ENCODE assay signal across 1 cellular context in genomic region chr5:171387970-171388815, GRCh38.
TF ChIP-seq lines count a peak whose summit lies in the region.

No MANE protein-coding gene starts in this region.

TF ChIP-seq in K562, 482 proteins besides CTCF, POLR2A, EP300 and RAD21 (continued from another document and continues in another):
- TF ChIP-seq SIX5 (IDR thresholded peaks at IDR 0.05; ENCODE audit: borderline replicate concordance in 1 of 2, insufficient read depth in 1 of 2, low read depth in 1 of 2, low read length in 2 of 2) (no peak), PRPF4 (IDR thresholded peaks at IDR 0.05; ENCODE audit: insufficient read depth, low read depth, low read length, poor library complexity, severe bottlenecking) (peak; percentile 98), ZFP91 (CRISPR knock-in tag; IDR thresholded peaks at IDR 0.05) (no peak), SIN3A (IDR thresholded peaks at IDR 0.05; ENCODE audit: borderline replicate concordance in 2 of 2, control insufficient read depth in 1 of 2, low read depth in 2 of 2, low read length in 2 of 2) (peak; percentile 94 to 99), ZBTB17 (CRISPR knock-in tag; IDR thresholded peaks at IDR 0.05) (0 out of 2 replicates have a peak, but pooled peaks have one; percentile 35), BMI1 (IDR thresholded peaks at IDR 0.05; ENCODE audit: low read length) (no peak), E2F3 (CRISPR knock-in tag; IDR thresholded peaks at IDR 0.05) (no peak), ZNF224 (CRISPR knock-in tag; IDR thresholded peaks at IDR 0.05) (no peak), SRSF3 (IDR thresholded peaks at IDR 0.05; ENCODE audit: insufficient read depth, low read length) (no peak), ARID2 (IDR thresholded peaks at IDR 0.05) (no peak), YBX1 (IDR thresholded peaks at IDR 0.05) (no peak), CSDE1 (IDR thresholded peaks at IDR 0.05) (no peak), RBM14 (IDR thresholded peaks at IDR 0.05; ENCODE audit: borderline replicate concordance, insufficient read depth, low read depth, low read length) (0 out of 2 replicates have a peak, but pooled peaks have one; percentile 59), ZBTB5 (IDR thresholded peaks at IDR 0.05) (no peak), EP400 (IDR thresholded peaks at IDR 0.05) (peak; percentile 95), DACH1 (IDR thresholded peaks at IDR 0.05; ENCODE audit: partially characterized antibody) (no peak), ZNF699 (CRISPR knock-in tag; IDR thresholded peaks at IDR 0.05; ENCODE audit: insufficient replicate concordance) (no peak), HMGN3 (IDR thresholded peaks at IDR 0.05; ENCODE audit: borderline replicate concordance, extremely low read depth, insufficient read length, low read depth, low read length) (no peak), MEF2D (tag; conservative IDR thresholded peaks at IDR 0.05; ENCODE audit: low read depth) (no peak), ZNF121 (CRISPR knock-in tag; conservative IDR thresholded peaks at IDR 0.05) (no peak), SMARCE1 (IDR thresholded peaks at IDR 0.05) (no peak), SAFB2 (IDR thresholded peaks at IDR 0.05; ENCODE audit: borderline replicate concordance, low read depth, low read length, severe bottlenecking) (no peak), ZNF280A (IDR thresholded peaks at IDR 0.05; ENCODE audit: low read depth, partially characterized antibody) (no peak), ZC3H8 (IDR thresholded peaks at IDR 0.05) (no peak), NBN (IDR thresholded peaks at IDR 0.05; ENCODE audit: low read depth) (0 out of 2 replicates have a peak, but pooled peaks have one; percentile 18), U2AF2 (optimal IDR thresholded peaks at IDR 0.05; ENCODE audit: low read depth, low read length) (no peak), ZNF175 (CRISPR knock-in tag; IDR thresholded peaks at IDR 0.05; ENCODE audit: low read depth) (0 out of 2 replicates have a peak, but pooled peaks have one; percentile 17), DDX20 (tag; IDR thresholded peaks at IDR 0.05; ENCODE audit: low read depth) (no peak), SMAD4 (CRISPR knock-in tag; conservative IDR thresholded peaks at IDR 0.05) (no peak), PHF8 (IDR thresholded peaks at IDR 0.05; ENCODE audit: borderline replicate concordance, low read length) (peak; percentile 27), BRF2 (IDR thresholded peaks at IDR 0.05; ENCODE audit: borderline replicate concordance, insufficient read depth, insufficient read length) (no peak), TCF7L2 (IDR thresholded peaks at IDR 0.05; ENCODE audit: low read depth, low read length) (no peak), PPARD (CRISPR knock-in tag; IDR thresholded peaks at IDR 0.05) (no peak), HNRNPL (IDR thresholded peaks at IDR 0.05; ENCODE audit: low read depth, low read length) (no peak), GTF2E2 (tag; IDR thresholded peaks at IDR 0.05) (peak; percentile 65), KAT8 (IDR thresholded peaks at IDR 0.05; ENCODE audit: low read depth) (no peak), SREBF1 (IDR thresholded peaks at IDR 0.05; ENCODE audit: borderline replicate concordance, low read depth, low read length) (no peak), NEUROD1 (IDR thresholded peaks at IDR 0.05; ENCODE audit: borderline replicate concordance, low read depth, low read length, partially characterized antibody) (peak; percentile 19)
- TF ChIP-seq, protein P1, sequence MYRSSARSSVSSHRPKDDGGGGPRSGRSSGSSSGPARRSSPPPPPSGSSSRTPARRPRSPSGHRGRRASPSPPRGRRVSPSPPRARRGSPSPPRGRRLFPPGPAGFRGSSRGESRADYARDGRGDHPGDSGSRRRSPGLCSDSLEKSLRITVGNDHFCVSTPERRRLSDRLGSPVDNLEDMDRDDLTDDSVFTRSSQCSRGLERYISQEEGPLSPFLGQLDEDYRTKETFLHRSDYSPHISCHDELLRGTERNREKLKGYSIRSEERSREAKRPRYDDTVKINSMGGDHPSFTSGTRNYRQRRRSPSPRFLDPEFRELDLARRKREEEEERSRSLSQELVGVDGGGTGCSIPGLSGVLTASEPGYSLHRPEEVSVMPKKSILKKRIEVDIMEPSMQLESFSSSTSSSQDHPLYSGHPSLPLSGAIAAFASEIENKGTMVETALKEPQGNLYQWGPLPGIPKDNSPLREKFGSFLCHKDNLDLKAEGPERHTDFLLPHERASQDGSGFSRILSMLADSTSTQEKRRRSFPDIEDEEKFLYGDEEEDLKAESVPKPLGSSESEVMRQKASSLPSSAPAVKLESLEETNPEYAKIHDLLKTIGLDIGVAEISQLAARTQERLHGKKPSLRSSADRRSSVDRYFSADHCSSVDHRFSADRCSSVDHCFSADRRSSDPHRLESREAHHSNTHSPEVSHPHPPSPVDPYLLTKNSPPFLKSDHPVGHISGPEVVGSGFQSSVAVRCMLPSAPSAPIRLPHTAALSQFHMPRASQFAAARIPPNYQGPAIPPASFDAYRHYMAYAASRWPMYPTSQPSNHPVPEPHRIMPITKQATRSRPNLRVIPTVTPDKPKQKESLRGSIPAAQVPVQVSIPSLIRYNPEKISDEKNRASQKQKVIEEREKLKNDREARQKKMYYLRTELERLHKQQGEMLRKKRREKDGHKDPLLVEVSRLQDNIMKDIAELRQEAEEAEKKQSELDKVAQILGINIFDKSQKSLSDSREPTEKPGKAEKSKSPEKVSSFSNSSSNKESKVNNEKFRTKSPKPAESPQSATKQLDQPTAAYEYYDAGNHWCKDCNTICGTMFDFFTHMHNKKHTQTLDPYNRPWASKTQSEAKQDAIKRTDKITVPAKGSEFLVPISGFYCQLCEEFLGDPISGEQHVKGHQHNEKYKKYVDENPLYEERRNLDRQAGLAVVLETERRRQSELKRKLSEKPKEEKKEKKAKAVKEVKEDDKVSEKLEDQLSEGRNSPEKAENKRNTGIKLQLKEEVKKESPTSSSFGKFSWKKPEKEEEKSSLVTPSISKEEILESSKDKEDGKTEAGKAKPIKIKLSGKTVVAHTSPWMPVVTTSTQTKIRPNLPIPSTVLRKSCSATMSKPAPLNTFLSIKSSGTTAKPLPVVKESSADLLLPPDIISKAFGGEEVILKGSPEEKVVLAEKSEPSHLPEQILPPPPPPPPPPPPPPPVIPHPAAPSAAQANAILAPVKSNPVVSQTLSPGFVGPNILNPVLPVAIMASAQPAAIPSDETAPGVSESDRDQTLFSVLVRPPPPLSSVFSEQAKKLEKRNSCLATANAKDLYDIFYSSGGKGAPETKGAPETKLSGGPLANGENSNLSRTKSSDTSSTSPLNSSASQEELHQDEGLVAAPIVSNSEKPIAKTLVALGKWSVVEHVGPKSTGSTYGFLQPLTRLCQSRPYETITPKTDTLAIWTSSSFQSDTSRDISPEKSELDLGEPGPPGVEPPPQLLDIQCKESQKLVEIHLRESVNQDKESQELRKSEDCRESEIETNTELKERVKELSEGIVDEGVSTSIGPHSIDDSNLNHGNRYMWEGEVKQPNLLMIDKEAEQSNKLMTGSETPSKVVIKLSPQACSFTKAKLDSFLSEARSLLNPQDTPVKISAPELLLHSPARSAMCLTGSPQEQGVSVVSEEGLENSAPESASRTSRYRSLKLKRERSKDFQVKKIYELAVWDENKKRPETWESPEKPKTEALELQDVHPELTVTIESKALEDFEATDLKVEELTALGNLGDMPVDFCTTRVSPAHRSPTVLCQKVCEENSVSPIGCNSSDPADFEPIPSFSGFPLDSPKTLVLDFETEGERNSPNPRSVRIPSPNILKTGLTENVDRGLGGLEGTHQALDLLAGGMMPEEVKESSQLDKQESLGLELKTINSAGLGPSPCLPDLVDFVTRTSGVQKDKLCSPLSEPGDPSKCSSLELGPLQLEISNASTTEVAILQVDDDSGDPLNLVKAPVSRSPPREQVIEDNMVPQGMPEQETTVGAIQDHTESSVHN (IDR thresholded peaks at IDR 0.05; ENCODE audit: borderline replicate concordance in 1 of 2, low read depth in 1 of 2), result no peak
- TF ChIP-seq, protein P2, sequence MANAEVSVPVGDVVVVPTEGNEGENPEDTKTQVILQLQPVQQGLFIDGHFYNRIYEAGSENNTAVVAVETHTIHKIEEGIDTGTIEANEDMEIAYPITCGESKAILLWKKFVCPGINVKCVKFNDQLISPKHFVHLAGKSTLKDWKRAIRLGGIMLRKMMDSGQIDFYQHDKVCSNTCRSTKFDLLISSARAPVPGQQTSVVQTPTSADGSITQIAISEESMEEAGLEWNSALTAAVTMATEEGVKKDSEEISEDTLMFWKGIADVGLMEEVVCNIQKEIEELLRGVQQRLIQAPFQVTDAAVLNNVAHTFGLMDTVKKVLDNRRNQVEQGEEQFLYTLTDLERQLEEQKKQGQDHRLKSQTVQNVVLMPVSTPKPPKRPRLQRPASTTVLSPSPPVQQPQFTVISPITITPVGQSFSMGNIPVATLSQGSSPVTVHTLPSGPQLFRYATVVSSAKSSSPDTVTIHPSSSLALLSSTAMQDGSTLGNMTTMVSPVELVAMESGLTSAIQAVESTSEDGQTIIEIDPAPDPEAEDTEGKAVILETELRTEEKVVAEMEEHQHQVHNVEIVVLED (CRISPR knock-in tag; IDR thresholded peaks at IDR 0.05), result 0 out of 2 replicates have a peak, but pooled peaks have one; percentile 23
- TF ChIP-seq, protein P3, sequence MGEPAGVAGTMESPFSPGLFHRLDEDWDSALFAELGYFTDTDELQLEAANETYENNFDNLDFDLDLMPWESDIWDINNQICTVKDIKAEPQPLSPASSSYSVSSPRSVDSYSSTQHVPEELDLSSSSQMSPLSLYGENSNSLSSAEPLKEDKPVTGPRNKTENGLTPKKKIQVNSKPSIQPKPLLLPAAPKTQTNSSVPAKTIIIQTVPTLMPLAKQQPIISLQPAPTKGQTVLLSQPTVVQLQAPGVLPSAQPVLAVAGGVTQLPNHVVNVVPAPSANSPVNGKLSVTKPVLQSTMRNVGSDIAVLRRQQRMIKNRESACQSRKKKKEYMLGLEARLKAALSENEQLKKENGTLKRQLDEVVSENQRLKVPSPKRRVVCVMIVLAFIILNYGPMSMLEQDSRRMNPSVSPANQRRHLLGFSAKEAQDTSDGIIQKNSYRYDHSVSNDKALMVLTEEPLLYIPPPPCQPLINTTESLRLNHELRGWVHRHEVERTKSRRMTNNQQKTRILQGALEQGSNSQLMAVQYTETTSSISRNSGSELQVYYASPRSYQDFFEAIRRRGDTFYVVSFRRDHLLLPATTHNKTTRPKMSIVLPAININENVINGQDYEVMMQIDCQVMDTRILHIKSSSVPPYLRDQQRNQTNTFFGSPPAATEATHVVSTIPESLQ (CRISPR knock-in tag; IDR thresholded peaks at IDR 0.05), result 0 out of 2 replicates have a peak, but pooled peaks have one; percentile 50
- TF ChIP-seq, protein P4, sequence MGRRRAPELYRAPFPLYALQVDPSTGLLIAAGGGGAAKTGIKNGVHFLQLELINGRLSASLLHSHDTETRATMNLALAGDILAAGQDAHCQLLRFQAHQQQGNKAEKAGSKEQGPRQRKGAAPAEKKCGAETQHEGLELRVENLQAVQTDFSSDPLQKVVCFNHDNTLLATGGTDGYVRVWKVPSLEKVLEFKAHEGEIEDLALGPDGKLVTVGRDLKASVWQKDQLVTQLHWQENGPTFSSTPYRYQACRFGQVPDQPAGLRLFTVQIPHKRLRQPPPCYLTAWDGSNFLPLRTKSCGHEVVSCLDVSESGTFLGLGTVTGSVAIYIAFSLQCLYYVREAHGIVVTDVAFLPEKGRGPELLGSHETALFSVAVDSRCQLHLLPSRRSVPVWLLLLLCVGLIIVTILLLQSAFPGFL (CRISPR knock-in tag; IDR thresholded peaks at IDR 0.05), result no peak
